ENCODE assay signal across 30 cellular contexts in genomic region chr10:43782814-43783213, GRCh38.
"Had no signal": no experiment of that assay in that cellular context is flagged by ENCODE, and none has a peak within 500 bp of the region (broad histone marks: within the 10 kb centered on the region; RNA-seq: fewer than 3 reads in every experiment).

No MANE protein-coding gene starts in this region.

- H3K27ac ChIP-seq: adrenal gland, cardiac muscle cell, coronary artery, right lobe of liver, thoracic aorta had no signal

- H3K4me3 Mint-ChIP-seq: activated CD8-positive, alpha-beta memory T cell treated with anti-CD3 and anti-CD28 coated beads, Interleukin-2, amount 10 ng/mL, durations not matched to agents 7 days and 5 days; activated CD8-positive, alpha-beta T cell treated with anti-CD3 and anti-CD28 coated beads, Interleukin-2, amount 10 ng/mL, durations not matched to agents 7 days and 5 days; activated T-cell treated with anti-CD3 and anti-CD28 coated beads, Interleukin-2, amount 50 U/mL, for 72 hours; brain; effector memory CD8-positive, alpha-beta T cell; naive thymus-derived CD4-positive, alpha-beta T cell; stimulated activated effector memory CD8-positive, alpha-beta T cell treated with anti-CD3 and anti-CD28 coated beads, Interleukin-12 subunit alpha, Interleukin-12 subunit beta, amount 100 ng/mL, for 72 hours; stimulated activated naive CD8-positive, alpha-beta T cell treated with anti-CD3 and anti-CD28 coated beads, Interleukin-15, Interleukin-2, amounts not matched to agents 100 ng/mL and 50 ng/mL, for 24 hours; WTC11 had no signal

- H3K4me1 ChIP-seq: adrenal gland, right lobe of liver had no signal

- DNase-seq: activated CD8-positive, alpha-beta memory T cell treated with anti-CD3 and anti-CD28 coated beads, Interleukin-2, amount 10 ng/mL, durations not matched to agents 7 days and 5 days; activated CD8-positive, alpha-beta T cell treated with anti-CD3 and anti-CD28 coated beads, Interleukin-2, amount 10 ng/mL, durations not matched to agents 7 days and 5 days; activated naive CD4-positive, alpha-beta T cell; activated T-cell treated with anti-CD3 and anti-CD28 coated beads, Interleukin-2, amount 50 U/mL, for 72 hours; adrenal gland; aorta; effector memory CD8-positive, alpha-beta T cell; head of caudate nucleus; hippocampal formation; immature natural killer cell; kidney; left colon; mammary epithelial cell; midbrain; naive thymus-derived CD4-positive, alpha-beta T cell; nucleus accumbens; right lobe of liver; stimulated activated CD4-positive, alpha-beta T cell treated with anti-CD3 and anti-CD28 coated beads, Interleukin-12 subunit alpha, Interleukin-12 subunit beta, amount 100 ng/mL, for 4 hours; stimulated activated CD4-positive, alpha-beta T cell treated with anti-CD3 and anti-CD28 coated beads, Interleukin-4, amount 100 ng/mL, for 24 hours; T-helper 2 cell had no signal

- H3K27ac Mint-ChIP-seq: activated CD8-positive, alpha-beta memory T cell treated with anti-CD3 and anti-CD28 coated beads, Interleukin-2, amount 10 ng/mL, durations not matched to agents 7 days and 5 days; activated T-cell treated with anti-CD3 and anti-CD28 coated beads, Interleukin-2, amount 50 U/mL, for 72 hours; brain; naive thymus-derived CD4-positive, alpha-beta T cell; stimulated activated effector memory CD8-positive, alpha-beta T cell treated with anti-CD3 and anti-CD28 coated beads, Interleukin-12 subunit alpha, Interleukin-12 subunit beta, amount 100 ng/mL, for 72 hours; WTC11 had no signal

- H3K4me3 ChIP-seq: adrenal gland, cardiac muscle cell, coronary artery, right lobe of liver, skin epidermis, thoracic aorta had no signal

- H3K36me3 ChIP-seq: adrenal gland, cardiac muscle cell, right lobe of liver, thoracic aorta had no signal

- H3K9me3 Mint-ChIP-seq: activated naive CD4-positive, alpha-beta T cell treated with anti-CD3 and anti-CD28 coated beads, Interleukin-2, amount 50 U/mL, for 72 hours; activated T-cell treated with anti-CD3 and anti-CD28 coated beads, Interleukin-2, amount 50 U/mL, for 72 hours; effector memory CD8-positive, alpha-beta T cell; naive thymus-derived CD4-positive, alpha-beta T cell; stimulated activated effector memory CD8-positive, alpha-beta T cell treated with anti-CD3 and anti-CD28 coated beads, Interleukin-12 subunit alpha, Interleukin-12 subunit beta, amount 100 ng/mL, for 72 hours; stimulated activated naive CD8-positive, alpha-beta T cell treated with anti-CD3 and anti-CD28 coated beads, Interleukin-15, Interleukin-2, amounts not matched to agents 100 ng/mL and 50 ng/mL, for 24 hours; WTC11 had no signal

- H3K9me3 ChIP-seq: adrenal gland, right lobe of liver, thoracic aorta had no signal

- ATAC-seq: left colon, SK-N-SH treated with all-trans-retinoic acid at 6 μM for 48 hours, WTC11 had no signal

- H3K27me3 ChIP-seq: adrenal gland, cardiac muscle cell, right lobe of liver had no signal

- H3K4me1 Mint-ChIP-seq: WTC11 had no signal

- H3K27me3 Mint-ChIP-seq: brain; effector memory CD8-positive, alpha-beta T cell; stimulated activated naive CD8-positive, alpha-beta T cell treated with anti-CD3 and anti-CD28 coated beads, Interleukin-15, Interleukin-2, amounts not matched to agents 100 ng/mL and 50 ng/mL, for 24 hours had no signal

- H3K36me3 Mint-ChIP-seq: activated CD8-positive, alpha-beta memory T cell treated with anti-CD3 and anti-CD28 coated beads, Interleukin-2, amount 10 ng/mL, durations not matched to agents 7 days and 5 days; activated naive CD4-positive, alpha-beta T cell treated with anti-CD3 and anti-CD28 coated beads, Interleukin-2, amount 50 U/mL, for 72 hours; brain; immature natural killer cell; naive thymus-derived CD4-positive, alpha-beta T cell; stimulated activated effector memory CD8-positive, alpha-beta T cell treated with anti-CD3 and anti-CD28 coated beads, Interleukin-12 subunit alpha, Interleukin-12 subunit beta, amount 100 ng/mL, for 72 hours; WTC11 had no signal
